ENCODE assay signal across 22 cellular contexts in genomic region chr1:218904401-218904800, GRCh38.
"Had no signal": no experiment of that assay in that cellular context is flagged by ENCODE, and none has a peak within 500 bp of the region (broad histone marks: within the 10 kb centered on the region; RNA-seq: fewer than 3 reads in every experiment).

No MANE protein-coding gene starts in this region.

- H3K27ac Mint-ChIP-seq: activated B cell treated with CpG ODN at 0.5 μM for 24 hours; activated CD4-positive, alpha-beta T cell treated with anti-CD3 and anti-CD28 coated beads for 36 hours; activated naive CD8-positive, alpha-beta T cell treated with anti-CD3 and anti-CD28 coated beads for 36 hours; memory B cell; nephron progenitor cell; stimulated activated naive CD8-positive, alpha-beta T cell treated with anti-CD3 and anti-CD28 coated beads, Interleukin-15, Interleukin-2, amounts not matched to agents 100 ng/mL and 50 ng/mL, for 24 hours had no signal

- H3K36me3 Mint-ChIP-seq: activated naive CD8-positive, alpha-beta T cell treated with anti-CD3 and anti-CD28 coated beads for 36 hours; memory B cell had no signal

- H3K27ac ChIP-seq: epithelial cell of prostate, skin epidermis, thyroid gland, upper lobe of right lung had no signal

- H3K4me1 Mint-ChIP-seq: activated B cell treated with CpG ODN at 0.5 μM for 24 hours; activated CD4-positive, alpha-beta T cell treated with anti-CD3 and anti-CD28 coated beads for 36 hours; activated naive CD8-positive, alpha-beta T cell treated with anti-CD3 and anti-CD28 coated beads for 36 hours; central memory CD8-positive, alpha-beta T cell; memory B cell; nephron progenitor cell had no signal

- H3K27me3 ChIP-seq: thyroid gland, upper lobe of right lung had no signal

- H3K4me1 ChIP-seq: thyroid gland, upper lobe of right lung had no signal

- H3K27me3 Mint-ChIP-seq: activated naive CD8-positive, alpha-beta T cell treated with anti-CD3 and anti-CD28 coated beads for 36 hours; central memory CD8-positive, alpha-beta T cell; stimulated activated naive CD8-positive, alpha-beta T cell treated with anti-CD3 and anti-CD28 coated beads, Interleukin-15, Interleukin-2, amounts not matched to agents 100 ng/mL and 50 ng/mL, for 24 hours had no signal

- H3K4me3 ChIP-seq: skin epidermis, thyroid gland, upper lobe of right lung had no signal

- H3K36me3 ChIP-seq: thyroid gland, upper lobe of right lung had no signal

- H3K4me3 Mint-ChIP-seq: activated B cell treated with CpG ODN at 0.5 μM for 24 hours; activated CD4-positive, alpha-beta T cell treated with anti-CD3 and anti-CD28 coated beads for 36 hours; activated naive CD8-positive, alpha-beta T cell treated with anti-CD3 and anti-CD28 coated beads for 36 hours; activated T-cell treated with anti-CD3 and anti-CD28 coated beads, Interleukin-2, amount 50 U/mL, for 4 hours; central memory CD8-positive, alpha-beta T cell; memory B cell; nephron progenitor cell; stimulated activated naive CD8-positive, alpha-beta T cell treated with anti-CD3 and anti-CD28 coated beads, Interleukin-15, Interleukin-2, amounts not matched to agents 100 ng/mL and 50 ng/mL, for 24 hours had no signal

- H3K9me3 Mint-ChIP-seq: activated B cell treated with CpG ODN at 0.5 μM for 24 hours; activated naive CD8-positive, alpha-beta T cell treated with anti-CD3 and anti-CD28 coated beads for 36 hours; activated T-cell treated with anti-CD3 and anti-CD28 coated beads, Interleukin-2, amount 50 U/mL, for 4 hours; nephron progenitor cell had no signal

- ATAC-seq: activated CD4-positive, alpha-beta T cell treated with anti-CD3 and anti-CD28 coated beads for 36 hours; activated T-cell treated with anti-CD3 and anti-CD28 coated beads, Interleukin-2, amount 50 U/mL, for 4 hours; left lobe of liver; upper lobe of right lung had no signal

- H3K9me3 ChIP-seq: thyroid gland, upper lobe of right lung had no signal

- DNase-seq: activated B cell treated with CpG ODN at 0.5 μM for 24 hours; activated CD4-positive, alpha-beta T cell treated with anti-CD3 and anti-CD28 coated beads for 36 hours; activated CD4-positive, alpha-beta T cell treated with anti-CD3 and anti-CD28 coated beads, Interleukin-2, amount 50 U/mL, for 48 hours; activated CD8-positive, alpha-beta memory T cell treated with anti-CD3 and anti-CD28 coated beads, Interleukin-2, amount 50 U/mL, for 48 hours; activated naive CD4-positive, alpha-beta T cell treated with Interleukin-2 at 50 U/mL for 16 hours; activated naive CD8-positive, alpha-beta T cell treated with anti-CD3 and anti-CD28 coated beads for 36 hours; activated T-cell treated with anti-CD3 and anti-CD28 coated beads, Interleukin-2, amount 50 U/mL, for 4 hours; foreskin fibroblast; kidney; nephron progenitor cell; right cardiac atrium; stimulated activated CD4-positive, alpha-beta T cell treated with anti-CD3 and anti-CD28 coated beads, Interleukin-1b, Interleukin-23, amount 100 ng/mL, for 48 hours; substantia nigra; T-helper 9 cell; thyroid gland; upper lobe of right lung had no signal
